ENCODE assay signal across 4 cellular contexts in the genomic region with DNA sequence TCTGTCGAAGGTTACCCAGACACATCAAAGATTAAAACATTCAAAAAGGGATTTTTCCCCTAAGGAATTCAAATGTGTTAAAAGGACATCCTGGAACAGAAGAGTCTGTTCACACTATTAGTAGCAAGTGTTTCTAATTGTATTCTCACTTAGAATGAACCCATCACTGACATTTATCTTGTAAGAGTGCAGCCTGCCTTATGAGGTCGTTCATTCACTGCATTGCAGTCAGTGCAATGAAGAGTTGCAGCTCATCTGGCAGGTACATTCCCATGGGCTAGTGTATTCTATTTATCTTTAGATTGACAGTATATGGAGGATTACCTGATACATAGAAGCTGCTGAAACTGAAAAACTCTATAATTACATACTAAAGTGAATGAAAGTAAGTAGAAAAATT. TPM values are rescaled to one million over a fixed set of nuclear protein-coding genes. Genes with fewer than 3 reads are reported as not detected.
"Had no signal": no experiment of that assay in that cellular context is flagged by ENCODE, and none has a peak within 500 bp of the region (broad histone marks: within the 10 kb centered on the region; RNA-seq: fewer than 3 reads in every experiment).

No MANE protein-coding gene starts in this region.

- DNase-seq: GDM1, GF-D8 had no signal

- ATAC-seq: GM12878 had no signal

- H3K4me3 ChIP-seq: GM12878 had no signal

RNA-seq across cellular contexts. Expression of a gene that starts 36.5 kb away (rescaled TPM):
- total RNA-seq: G401 had no signal
